Comparison of ENCODE assay signal across 15 cellular contexts in genomic region chr20:24589381-24589780, GRCh38.
DNase-seq lines count a peak whose midpoint lies in the region; ATAC-seq and TF ChIP-seq lines count a peak whose summit lies in the region.
"Had no signal": no experiment of that assay in that cellular context is flagged by ENCODE, and none has a peak within 500 bp of the region (broad histone marks: within the 10 kb centered on the region; RNA-seq: fewer than 3 reads in every experiment).

No MANE protein-coding gene starts in this region.

- WGBS in SK-N-SH (ENCODE audit: low lambda C conversion rate), result 42% methylated on average over 4 of the region's 4 CpGs

- H3K4me3 ChIP-seq in SK-N-SH (ENCODE audit: low read depth in 2 of 2, low read length in 1 of 2) (no peak overlapping the region), BLaER1 (no peak overlapping the region)
- H3K4me3 ChIP-seq: HAP-1, K562 had no signal

- H3F3A ChIP-seq in SK-N-SH (replicated peaks; ENCODE audit: insufficient read depth), result no peaks in the 10 kb centered on the region

- no peaks in the 10 kb centered on the region for H3K79me2 ChIP-seq in SK-N-SH (ENCODE audit: insufficient read depth)

- H3K36me3 ChIP-seq in SK-N-SH (replicated peaks in 1 of 2; ENCODE audit: control insufficient read depth in 1 of 2, insufficient read depth in 2 of 2, low read length in 1 of 2) (no peaks in the 10 kb centered on the region), BLaER1 (no peaks in the 10 kb centered on the region)
- H3K36me3 ChIP-seq: HAP-1 had no signal

- H4K20me1 ChIP-seq in SK-N-SH (ENCODE audit: insufficient read depth) (no peaks in the 10 kb centered on the region), BLaER1 (no peaks in the 10 kb centered on the region)

- TF ChIP-seq EP300 in SK-N-SH (IDR thresholded peaks at IDR 0.05; ENCODE audit: borderline replicate concordance in 1 of 2, low read depth in 1 of 2, low read length in 1 of 2), result no peak

- no peak overlapping the region for H2AFZ ChIP-seq in SK-N-SH (ENCODE audit: low read depth)

- H3K9ac ChIP-seq in SK-N-SH, result no peak overlapping the region
- H3K9ac ChIP-seq in BLaER1, result no peak overlapping the region

- H3K4me1 ChIP-seq in SK-N-SH (ENCODE audit: control insufficient read depth in 1 of 2, insufficient read depth in 2 of 2, low read depth in 1 of 2, low read length in 1 of 2), result peaks cover 0 to 40% of the 10 kb centered on the region in 2 experiments; a peak in 2 of 4 replicates
- H3K4me1 ChIP-seq in BLaER1, result peaks cover 81% of the 10 kb centered on the region
- H3K4me1 ChIP-seq: Caco-2, HAP-1 had no signal

- ATAC-seq in SK-N-SH treated with all-trans-retinoic acid at 6 μM for 48 hours, result no peak
- no peak for ATAC-seq in GM18861 (IDR thresholded peaks at IDR 0.05; ENCODE audit: unreplicated experiment)
- no peak for ATAC-seq in HG03460 (IDR thresholded peaks at IDR 0.05; ENCODE audit: unreplicated experiment)
- ATAC-seq in HG02678 (IDR thresholded peaks at IDR 0.05; ENCODE audit: unreplicated experiment), result no peak
- ATAC-seq: K562 had no signal

- H3K4me2 ChIP-seq in SK-N-SH (no peak overlapping the region), BLaER1 (peak overlapping the region; percentile 78)

- POLR2A ChIA-PET in SK-N-SH (lab: Yijun Ruan, JAX), result no interaction called here

- H3K9me3 ChIP-seq in SK-N-SH, result no peaks in the 10 kb centered on the region
- H3K9me3 ChIP-seq in BLaER1, result no peaks in the 10 kb centered on the region
- H3K9me3 ChIP-seq: Caco-2, HAP-1 had no signal

- H3K9me2 ChIP-seq in SK-N-SH, result no peaks in the 10 kb centered on the region

- CTCF ChIA-PET in SK-N-SH (lab: Yijun Ruan, JAX), result no interaction called here

- DNase-seq in SK-N-SH (peak; percentile 58), ecto neural progenitor cell (ENCODE audit: low spot score) (peak; percentile 20), ureter (ENCODE audit: low spot score) (peak; percentile 19)
- DNase-seq: 8988T; Caco-2; CD4-positive, alpha-beta T cell; IMR-90 had no signal

- H3K27ac ChIP-seq in SK-N-SH (ENCODE audit: low read depth in 2 of 2, low read length in 1 of 2) (peak overlapping the region in 1 of 2 experiments; percentile 16; a peak in 1 of 4 replicates), BLaER1 (peak overlapping the region; percentile 8; the same call in 1 of the 2 replicates)
- H3K27ac ChIP-seq: C4-2B had no signal

- TF ChIP-seq RAD21 in SK-N-SH (IDR thresholded peaks at IDR 0.05; ENCODE audit: low read length), result no peak

- H3K27me3 ChIP-seq in SK-N-SH (ENCODE audit: insufficient read depth) (no peaks in the 10 kb centered on the region), BLaER1 (no peaks in the 10 kb centered on the region)

- TF ChIP-seq CTCF in SK-N-SH (IDR thresholded peaks at IDR 0.05), result no peak

TF ChIP-seq in SK-N-SH, 30 proteins besides CTCF, POLR2A, EP300 and RAD21:
- TF ChIP-seq EZH2phosphoT487 (IDR thresholded peaks at IDR 0.05; ENCODE audit: borderline replicate concordance, low read depth), result no peak
- TF ChIP-seq TCF12 (IDR thresholded peaks at IDR 0.05), result no peak
- no peak for TF ChIP-seq FOXM1 (IDR thresholded peaks at IDR 0.05; ENCODE audit: low read depth)
- no peak for TF ChIP-seq USF1 (IDR thresholded peaks at IDR 0.05; ENCODE audit: borderline replicate concordance, low read depth)
- no peak for TF ChIP-seq NRF1 (IDR thresholded peaks at IDR 0.05; ENCODE audit: low read depth, low read length)
- peak; percentile 3; the same call in 1 of the 2 replicates for TF ChIP-seq GATA2 (CRISPR knock-in tag; IDR thresholded peaks at IDR 0.05)

TF ChIP-seq in SK-N-SH treated with all-trans-retinoic acid at 6 μM for 48 hours, 23 proteins besides CTCF, POLR2A, EP300 and RAD21:
- TF ChIP-seq ZNF8 (CRISPR knock-in tag; IDR thresholded peaks at IDR 0.05), result no peak
- no peak for TF ChIP-seq ISL1 (CRISPR knock-in tag; IDR thresholded peaks at IDR 0.05)
- TF ChIP-seq ZC3H10 (CRISPR knock-in tag; IDR thresholded peaks at IDR 0.05), result no peak
